In genomic region chr1:2212542-2213491, GRCh38 we compare ENCODE assay signal across 1 cellular context.
TF ChIP-seq lines count a peak whose summit lies in the region.

No MANE protein-coding gene starts in this region.

TF ChIP-seq in K562, 482 proteins besides CTCF, POLR2A, EP300 and RAD21 (continued from another document and continues in another):
- no peak for TF ChIP-seq U2AF2 (optimal IDR thresholded peaks at IDR 0.05; ENCODE audit: low read depth, low read length)
- TF ChIP-seq FOXM1 (IDR thresholded peaks at IDR 0.05; ENCODE audit: low read depth): no peak
- TF ChIP-seq FOXM1 (CRISPR knock-in tag; IDR thresholded peaks at IDR 0.05; ENCODE audit: low read depth): no peak
- TF ChIP-seq SUPT5H (IDR thresholded peaks at IDR 0.05): 0 out of 2 replicates have a peak, but pooled peaks have one; percentile 12
- no peak for TF ChIP-seq ZKSCAN3 (CRISPR knock-in tag; IDR thresholded peaks at IDR 0.05)
- TF ChIP-seq NBN (IDR thresholded peaks at IDR 0.05; ENCODE audit: low read depth): no peak
- TF ChIP-seq MYC (IDR thresholded peaks at IDR 0.05; ENCODE audit: low read depth, low read length): peak; percentile 74
- TF ChIP-seq MYC (CRISPR knock-in tag; IDR thresholded peaks at IDR 0.05; ENCODE audit: borderline replicate concordance, low read depth): peak; percentile 61; the same call in 1 of the 2 replicates
- no peak for TF ChIP-seq ZEB2 (IDR thresholded peaks at IDR 0.05)
- no peak for TF ChIP-seq TBL1XR1 (IDR thresholded peaks at IDR 0.05; ENCODE audit: low read length in 2 of 2)
- no peak for TF ChIP-seq ZNF780A (CRISPR knock-in tag; IDR thresholded peaks at IDR 0.05)
- peak; percentile 44; the same call in 1 of the 2 replicates for TF ChIP-seq ZNF589 (CRISPR knock-in tag; IDR thresholded peaks at IDR 0.05; ENCODE audit: low read depth)
- 0 out of 2 replicates have a peak, but pooled peaks have one; percentile 35 for TF ChIP-seq KLF13 (tag; IDR thresholded peaks at IDR 0.05; ENCODE audit: borderline replicate concordance, low read depth)
- no peak for TF ChIP-seq ILF3 (IDR thresholded peaks at IDR 0.05; ENCODE audit: borderline replicate concordance)
- peak; percentile 50; the same call in 1 of the 2 replicates for TF ChIP-seq ELF1 (tag; IDR thresholded peaks at IDR 0.05)
- TF ChIP-seq SNIP1 (IDR thresholded peaks at IDR 0.05; ENCODE audit: low read depth): no peak
- peak; percentile 39; the same call in 1 of the 2 replicates for TF ChIP-seq GTF2E2 (tag; IDR thresholded peaks at IDR 0.05)
- TF ChIP-seq ZNF445 (CRISPR knock-in tag; IDR thresholded peaks at IDR 0.05; ENCODE audit: low read depth): no peak
- TF ChIP-seq ETS1 (conservative IDR thresholded peaks at IDR 0.05; ENCODE audit: control insufficient read depth, low read depth, low read length): no peak
- TF ChIP-seq NCOA1 (IDR thresholded peaks at IDR 0.05; ENCODE audit: low read depth): no peak
- peak; percentile 90 for TF ChIP-seq CTBP1 (IDR thresholded peaks at IDR 0.05; ENCODE audit: borderline replicate concordance)
- peak; percentile 83; the same call in 1 of the 2 replicates for TF ChIP-seq AFF4 (CRISPR knock-in tag; IDR thresholded peaks at IDR 0.05)
- TF ChIP-seq NR2C2 (CRISPR knock-in tag; IDR thresholded peaks at IDR 0.05): no peak
- TF ChIP-seq NR2C2 (tag; IDR thresholded peaks at IDR 0.05): no peak
- TF ChIP-seq DIDO1 (tag; IDR thresholded peaks at IDR 0.05; ENCODE audit: low read depth): no peak
- TF ChIP-seq SNAPC5 (CRISPR knock-in tag; IDR thresholded peaks at IDR 0.05): no peak
- peak; percentile 86 for TF ChIP-seq JUNB (CRISPR knock-in tag; conservative IDR thresholded peaks at IDR 0.05)
- no peak for TF ChIP-seq CBX5 (IDR thresholded peaks at IDR 0.05; ENCODE audit: borderline replicate concordance, low read depth)
- no peak for TF ChIP-seq BRF2 (IDR thresholded peaks at IDR 0.05; ENCODE audit: borderline replicate concordance, insufficient read depth, insufficient read length)
- no peak for TF ChIP-seq CHAMP1 (IDR thresholded peaks at IDR 0.05)
- no peak for TF ChIP-seq SIN3B (IDR thresholded peaks at IDR 0.05; ENCODE audit: low read depth)
- TF ChIP-seq MTF1 (CRISPR knock-in tag; IDR thresholded peaks at IDR 0.05; ENCODE audit: borderline replicate concordance): no peak
- TF ChIP-seq ZSCAN32 (CRISPR knock-in tag; IDR thresholded peaks at IDR 0.05): no peak
- no peak for TF ChIP-seq CREB1 (IDR thresholded peaks at IDR 0.05)
- peak; percentile 64; the same call in 1 of the 2 replicates for TF ChIP-seq CREB1 (CRISPR knock-in tag; IDR thresholded peaks at IDR 0.05)
- no peak for TF ChIP-seq PURB (CRISPR knock-in tag; IDR thresholded peaks at IDR 0.05; ENCODE audit: low read depth)
- peak; percentile 89 for TF ChIP-seq MEF2D (tag; conservative IDR thresholded peaks at IDR 0.05; ENCODE audit: low read depth)
- peak in 1 of 2 experiments; percentile 29; a peak in 1 of 4 replicates for TF ChIP-seq ZMIZ1 (IDR thresholded peaks at IDR 0.05; ENCODE audit: low read depth in 2 of 2, low read length in 2 of 2)
- peak; percentile 92 for TF ChIP-seq RFX1 (IDR thresholded peaks at IDR 0.05)
- no peak for TF ChIP-seq IRF2 (CRISPR knock-in tag; IDR thresholded peaks at IDR 0.05)
- TF ChIP-seq ZBTB11 (CRISPR knock-in tag; IDR thresholded peaks at IDR 0.05): peak in 1 of 3 experiments; percentile 50; a peak in 1 of 6 replicates
- TF ChIP-seq CEBPB (tag; IDR thresholded peaks at IDR 0.05): no peak
- no peak for TF ChIP-seq ZNF280A (IDR thresholded peaks at IDR 0.05; ENCODE audit: low read depth, partially characterized antibody)
- TF ChIP-seq ZNF274 (IDR thresholded peaks at IDR 0.05; ENCODE audit: borderline replicate concordance, low read depth, low read length): no peak
- no peak for TF ChIP-seq MBD1 (CRISPR knock-in tag; IDR thresholded peaks at IDR 0.05)
- TF ChIP-seq ZNF511 (CRISPR knock-in tag; IDR thresholded peaks at IDR 0.05): peak; percentile 93
